Comparison of ENCODE assay signal across 15 cellular contexts in genomic region chr3:128524374-128525299, GRCh38. TPM values are rescaled to one million over a fixed set of nuclear protein-coding genes. Genes with fewer than 3 reads are reported as not detected.
"Had no signal": no experiment of that assay in that cellular context is flagged by ENCODE, and none has a peak within 500 bp of the region (broad histone marks: within the 10 kb centered on the region; RNA-seq: fewer than 3 reads in every experiment).

No MANE protein-coding gene starts in this region.

- H3K27ac ChIP-seq: adrenal gland, colonic mucosa, gastrocnemius medialis, parathyroid adenoma, tibial artery had no signal

- H3K27me3 ChIP-seq: adrenal gland, colonic mucosa had no signal

- H3K36me3 ChIP-seq: adrenal gland, colonic mucosa, gastrocnemius medialis, tibial artery had no signal

- H3K79me2 ChIP-seq: parathyroid adenoma had no signal

- H3K36me3 Mint-ChIP-seq: naive B cell had no signal

- H3K4me3 Mint-ChIP-seq: activated CD4-positive, alpha-beta T cell treated with anti-CD3 and anti-CD28 coated beads, Interleukin-2, amount 10 ng/mL, durations not matched to agents 24 days and 14 days; naive B cell had no signal

- H3K9ac ChIP-seq: parathyroid adenoma had no signal

- H3K27ac Mint-ChIP-seq: activated CD4-positive, alpha-beta T cell treated with anti-CD3 and anti-CD28 coated beads, Interleukin-2, amount 10 ng/mL, durations not matched to agents 24 days and 14 days; activated T-helper 2 cell treated with anti-CD3 and anti-CD28 coated beads, Interferon-gamma antibody, Interleukin-2, Interleukin-4, amounts not matched to agents 10 μg/mL and 5 μg/mL and 100 μg/mL, durations not matched to agents 14 hours and 24 hours and 36 hours had no signal

- DNase-seq: activated CD4-positive, alpha-beta T cell treated with anti-CD3 and anti-CD28 coated beads, Interleukin-2, amount 10 ng/mL, durations not matched to agents 24 days and 14 days; activated naive CD4-positive, alpha-beta T cell treated with anti-CD3 and anti-CD28 coated beads, Interleukin-2, amount 50 U/mL, for 16 hours; adrenal gland; caudate nucleus; colonic mucosa; effector CD8-positive, alpha-beta T cell; gastrocnemius medialis; naive B cell; T1000; tibial artery had no signal

- ATAC-seq: gastrocnemius medialis had no signal

- H3K9me3 ChIP-seq: adrenal gland, colonic mucosa, gastrocnemius medialis, tibial artery had no signal

- H3K4me3 ChIP-seq: adrenal gland, colonic mucosa, gastrocnemius medialis, lung, skin epidermis, tibial artery had no signal

- H3K9me3 Mint-ChIP-seq: activated CD4-positive, alpha-beta T cell treated with anti-CD3 and anti-CD28 coated beads, Interleukin-2, amount 10 ng/mL, durations not matched to agents 24 days and 14 days; activated T-helper 2 cell treated with anti-CD3 and anti-CD28 coated beads, Interferon-gamma antibody, Interleukin-2, Interleukin-4, amounts not matched to agents 10 μg/mL and 5 μg/mL and 100 μg/mL, durations not matched to agents 14 hours and 24 hours and 36 hours had no signal

- H3K4me1 Mint-ChIP-seq: activated CD4-positive, alpha-beta T cell treated with anti-CD3 and anti-CD28 coated beads, Interleukin-2, amount 10 ng/mL, durations not matched to agents 24 days and 14 days; naive B cell had no signal

- H3K4me1 ChIP-seq: adrenal gland, colonic mucosa, gastrocnemius medialis, parathyroid adenoma, tibial artery had no signal

- H2AFZ ChIP-seq: parathyroid adenoma had no signal

RNA-seq across cellular contexts. Expression of gene GATA2, which starts 31.6 kb away (rescaled TPM):
- total RNA-seq: activated CD4-positive, alpha-beta T cell treated with anti-CD3 and anti-CD28 coated beads, Interleukin-2, amount 10 ng/mL, durations not matched to agents 24 days and 14 days had no signal

RNA-seq across cellular contexts. Expression of gene DNAJB8, which starts 57.9 kb away (rescaled TPM):
- total RNA-seq: activated CD4-positive, alpha-beta T cell treated with anti-CD3 and anti-CD28 coated beads, Interleukin-2, amount 10 ng/mL, durations not matched to agents 24 days and 14 days; activated T-helper 2 cell treated with anti-CD3 and anti-CD28 coated beads, Interferon-gamma antibody, Interleukin-2, Interleukin-4, amounts not matched to agents 10 μg/mL and 5 μg/mL and 100 μg/mL, durations not matched to agents 14 hours and 24 hours and 36 hours; adrenal gland; colonic mucosa; gastrocnemius medialis; kidney epithelial cell; lung had no signal
- polyA plus RNA-seq: adrenal gland, lung had no signal
